ENCODE assay signal across 23 cellular contexts in genomic region chr2:85049236-85049635, GRCh38.
"Had no signal": no experiment of that assay in that cellular context is flagged by ENCODE, and none has a peak within 500 bp of the region (broad histone marks: within the 10 kb centered on the region; RNA-seq: fewer than 3 reads in every experiment).

No MANE protein-coding gene starts in this region.

- H3K4me3 Mint-ChIP-seq: activated T-helper 17 cell treated with anti-CD3 and anti-CD28 coated beads, Interleukin-2, amount 50 U/mL, for 72 hours; immature natural killer cell; mesothelial cell of epicardium; nephron; stimulated activated memory B cell treated with anti-CD40 and anti-IgM and Interleukin-4, amounts not matched to agents 10 μg/mL and 1 μg/mL and 100 μg/mL, for 72 hours had no signal

- H3K9me3 ChIP-seq: left lung, sigmoid colon, transverse colon had no signal

- H3K4me3 ChIP-seq: hepatocyte, left lung, lung, sigmoid colon, SK-N-MC, smooth muscle cell, transverse colon had no signal

- ATAC-seq: activated T-helper 17 cell treated with anti-CD3 and anti-CD28 coated beads, Interleukin-2, amount 50 U/mL, for 72 hours; left lung; stimulated activated memory B cell treated with anti-CD40 and anti-IgM and Interleukin-4, amounts not matched to agents 10 μg/mL and 1 μg/mL and 100 μg/mL, for 72 hours had no signal

- H3K27ac Mint-ChIP-seq: activated T-helper 17 cell treated with anti-CD3 and anti-CD28 coated beads, Interleukin-2, amount 50 U/mL, for 72 hours; mesothelial cell of epicardium; stimulated activated memory B cell treated with anti-CD40 and anti-IgM and Interleukin-4, amounts not matched to agents 10 μg/mL and 1 μg/mL and 100 μg/mL, for 72 hours had no signal

- H3K27ac ChIP-seq: hepatocyte, left lung, parathyroid adenoma, sigmoid colon, transverse colon had no signal

- H3K27me3 Mint-ChIP-seq: activated T-helper 17 cell treated with anti-CD3 and anti-CD28 coated beads, Interleukin-2, amount 50 U/mL, for 72 hours; stimulated activated memory B cell treated with anti-CD40 and anti-IgM and Interleukin-4, amounts not matched to agents 10 μg/mL and 1 μg/mL and 100 μg/mL, for 72 hours had no signal

- H3K4me1 Mint-ChIP-seq: activated T-helper 17 cell treated with anti-CD3 and anti-CD28 coated beads, Interleukin-2, amount 50 U/mL, for 72 hours; stimulated activated memory B cell treated with anti-CD40 and anti-IgM and Interleukin-4, amounts not matched to agents 10 μg/mL and 1 μg/mL and 100 μg/mL, for 72 hours had no signal

- H3K9me3 Mint-ChIP-seq: activated T-helper 17 cell treated with anti-CD3 and anti-CD28 coated beads, Interleukin-2, amount 50 U/mL, for 72 hours; immature natural killer cell; mesothelial cell of epicardium; nephron; stimulated activated memory B cell treated with anti-CD40 and anti-IgM and Interleukin-4, amounts not matched to agents 10 μg/mL and 1 μg/mL and 100 μg/mL, for 72 hours had no signal

- DNase-seq: activated CD4-positive, alpha-beta T cell treated with anti-CD3 and anti-CD28 coated beads for 4 hours; activated CD4-positive, alpha-beta T cell treated with anti-CD3 and anti-CD28 coated beads, Interleukin-2, amount 50 U/mL, for 48 hours; activated CD4-positive, CD25-positive, alpha-beta regulatory T cell; cortex of kidney; erythroblast; foreskin melanocyte; glutamatergic neuron; immature natural killer cell; kidney glomerular epithelial cell; left lung; nucleus accumbens; sigmoid colon; stimulated activated CD4-positive, alpha-beta T cell treated with anti-CD3 and anti-CD28 coated beads, Interleukin-15, amount 100 ng/mL, for 24 hours; transverse colon had no signal
